ENCODE assay signal across 8 cellular contexts in genomic region chr3:4984511-4984864, GRCh38. TPM values are rescaled to one million over a fixed set of nuclear protein-coding genes. Genes with fewer than 3 reads are reported as not detected.
DNase-seq lines count a peak whose midpoint lies in the region; ATAC-seq and TF ChIP-seq lines count a peak whose summit lies in the region.

No MANE protein-coding gene starts in this region.

- peak overlapping the region; percentile 84 to 97 (median 96) for H3K4me3 Mint-ChIP-seq in brain
- H3K4me3 Mint-ChIP-seq in mesothelial cell of epicardium: peak overlapping the region; percentile 54

- H3K36me3 Mint-ChIP-seq in brain (peaks cover 45% of the 10 kb centered on the region), mesothelial cell of epicardium (peaks cover 6% of the 10 kb centered on the region)

- intact Hi-C loops in heart left ventricle (cut with DNase I): loop anchor here in 4 of 10 donors (2.0 to 5.0 kb wide), 4 partner anchors 42 to 272 kb away; partner anchors contain the start of gene EDEM1 (in 1 of the 4)
- intact Hi-C loops in Right ventricle myocardium superior (cut with DNase I): loop anchor here (5.0 kb wide), 1 partner anchor 33 kb away; no protein-coding TSS in a partner anchor
- intact Hi-C loops in upper lobe of right lung (cut with DNase I): loop anchor here (10.0 kb wide), 1 partner anchor 270 kb away; no protein-coding TSS in a partner anchor

- no peaks in the 10 kb centered on the region for H3K9me3 Mint-ChIP-seq in brain
- no peaks in the 10 kb centered on the region for H3K9me3 Mint-ChIP-seq in mesothelial cell of epicardium

- H3K27ac Mint-ChIP-seq in brain (peak overlapping the region; percentile 1 to 96 (median 88)), mesothelial cell of epicardium (peak overlapping the region; percentile 86)

- 19 to 32% (median 26%) methylated on average over 9 of the region's 9 CpGs for WGBS in heart left ventricle, 4 donors

- TF ChIP-seq CTCF in heart left ventricle (IDR thresholded peaks at IDR 0.05) (no peak), brain (conservative IDR thresholded peaks at IDR 0.05) (no peak), mesothelial cell of epicardium (IDR thresholded peaks at IDR 0.05; ENCODE audit: unreplicated experiment) (no peak), upper lobe of right lung (IDR thresholded peaks at IDR 0.05) (no peak)

- peaks cover 2 to 47% (median 28%) of the 10 kb centered on the region in 9 donors for H3K36me3 ChIP-seq in heart left ventricle
- H3K36me3 ChIP-seq in upper lobe of right lung: peaks cover 37% of the 10 kb centered on the region

- H3K4me1 ChIP-seq in heart left ventricle: peaks cover 10 to 84% (median 64%) of the 10 kb centered on the region in 12 donors
- H3K4me1 ChIP-seq in upper lobe of right lung: peaks cover 58% of the 10 kb centered on the region

- H3K27me3 ChIP-seq in heart left ventricle (no peaks in the 10 kb centered on the region), upper lobe of right lung (no peaks in the 10 kb centered on the region)

- ATAC-seq in heart left ventricle (no peak), Right ventricle myocardium superior (ENCODE audit: poor library complexity) (no peak), upper lobe of right lung (no peak), HG03196 (IDR thresholded peaks at IDR 0.05; ENCODE audit: unreplicated experiment) (no peak), GM21576 (IDR thresholded peaks at IDR 0.05; ENCODE audit: unreplicated experiment) (no peak)

- H3K4me1 Mint-ChIP-seq in brain (peaks cover 81% of the 10 kb centered on the region), mesothelial cell of epicardium (peaks cover 67% of the 10 kb centered on the region)

- H3K4me3 ChIP-seq in heart left ventricle (peak overlapping the region; percentile 5 to 100 (median 92)), upper lobe of right lung (peak overlapping the region; percentile 98)

- H3K27ac ChIP-seq in heart left ventricle (peak overlapping the region; percentile 83 to 100 (median 100)), upper lobe of right lung (peak overlapping the region; percentile 100)

- no peak for TF ChIP-seq POLR2A in heart left ventricle (IDR thresholded peaks at IDR 0.05)

- peaks cover 61% of the 10 kb centered on the region for H3K27me3 Mint-ChIP-seq in brain
- H3K27me3 Mint-ChIP-seq in mesothelial cell of epicardium (ENCODE audit: low read depth): peaks cover 1% of the 10 kb centered on the region

- H3K9me3 ChIP-seq in heart left ventricle: no peaks in the 10 kb centered on the region
- no peaks in the 10 kb centered on the region for H3K9me3 ChIP-seq in upper lobe of right lung

- DNase-seq in heart left ventricle: no peak
- no peak for DNase-seq in Right ventricle myocardium superior
- no peak for DNase-seq in mesothelial cell of epicardium (ENCODE audit: low spot score in 2 of 2, unreplicated experiment in 2 of 2)
- DNase-seq in upper lobe of right lung: no peak
- no peak for DNase-seq in SKM-1 (lab: John Stamatoyannopoulos, UW; ENCODE audit: unreplicated experiment)

RNA-seq across cellular contexts. Expression of gene BHLHE40, which starts 5.3 kb away (rescaled TPM):
- 100 to 1,000 TPM in 1 of 9 donors, 10 to 100 TPM in 7, 1 to 10 TPM in 1; 8.5 to 109 (median 37.4) TPM for total RNA-seq in heart left ventricle
- 10 to 100 TPM; 10.7 to 12.5 TPM for polyA plus RNA-seq in heart left ventricle
- 22.8 TPM for total RNA-seq in Right ventricle myocardium superior
- 26.5 TPM for polyA plus RNA-seq in brain (ENCODE audit: insufficient read depth, low read depth, low replicate concordance)
- total RNA-seq in mesothelial cell of epicardium: 31.9 to 37.6 TPM (median 35.4 TPM) in 3 replicates
- total RNA-seq in upper lobe of right lung: 97.1 TPM
